In the genomic region with DNA sequence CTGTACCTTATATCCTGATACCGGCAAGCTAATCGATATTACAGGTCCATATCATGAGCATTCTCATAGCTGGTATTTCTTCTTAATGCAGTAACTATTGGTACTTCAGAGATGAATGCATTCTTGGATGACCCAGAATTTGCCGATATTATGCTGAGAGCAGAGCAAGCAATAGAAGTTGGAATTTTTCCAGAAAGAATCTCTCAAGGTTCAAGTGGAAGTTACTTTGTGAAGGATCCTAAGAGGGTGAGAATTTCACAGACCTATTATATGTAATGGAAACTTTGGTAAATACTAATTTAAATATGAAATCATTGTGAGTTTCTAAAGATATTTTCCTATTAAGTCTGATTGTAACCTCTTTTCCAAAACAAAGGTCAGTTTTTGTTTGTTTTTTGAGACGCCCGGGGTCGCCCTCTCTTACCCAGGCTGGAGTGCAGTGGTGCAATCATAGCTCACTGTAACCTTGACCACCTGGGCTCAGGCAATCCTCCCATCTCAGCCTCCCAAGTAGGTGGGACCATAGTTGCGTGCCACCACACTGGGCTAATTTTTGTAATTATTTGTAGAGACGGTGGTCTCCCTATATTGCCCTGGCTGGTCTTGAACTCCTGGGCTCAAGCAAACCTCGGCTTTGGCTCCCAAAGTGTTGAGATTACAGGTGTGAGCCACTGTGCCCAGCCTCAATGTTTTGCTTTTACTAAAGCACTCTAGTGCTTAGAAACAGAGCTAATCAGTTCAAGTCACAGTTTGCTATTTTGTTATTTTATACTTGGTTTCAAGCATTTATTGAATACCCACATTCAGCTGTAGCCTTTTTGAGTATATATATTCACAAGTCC, we compare ENCODE assay signal across 18 cellular contexts. TPM values are rescaled to one million over a fixed set of nuclear protein-coding genes. Genes with fewer than 3 reads are reported as not detected.
DNase-seq lines count a peak whose midpoint lies in the region; ATAC-seq, FAIRE-seq and TF ChIP-seq lines count a peak whose summit lies in the region.
"Had no signal": no experiment of that assay in that cellular context is flagged by ENCODE, and none has a peak within 500 bp of the region (broad histone marks: within the 10 kb centered on the region; RNA-seq: fewer than 3 reads in every experiment).

No MANE protein-coding gene starts in this region.

- H3K27ac ChIP-seq in parathyroid adenoma: no peak overlapping the region
- H3K27ac ChIP-seq in A673 (ENCODE audit: low read depth, low read length, poor library complexity, severe bottlenecking): no peak overlapping the region
- H3K27ac ChIP-seq in PC-3 (ENCODE audit: low read length): no peak overlapping the region
- H3K27ac ChIP-seq: esophagus muscularis mucosa had no signal

- H3K9ac ChIP-seq in parathyroid adenoma (no peak overlapping the region), PC-3 (ENCODE audit: low read length) (no peak overlapping the region)

- H3K4me2 ChIP-seq in parathyroid adenoma (ENCODE audit: low read length) (peak overlapping the region; percentile 9), PC-3 (ENCODE audit: low read length) (no peak overlapping the region)

- H3K4me3 ChIP-seq in bronchial epithelial cell (ENCODE audit: low read depth, low read length): no peak overlapping the region
- H3K4me3 ChIP-seq in parathyroid adenoma (ENCODE audit: low read depth, low read length): no peak overlapping the region
- H3K4me3 ChIP-seq in A673 (ENCODE audit: low read depth, low read length, poor library complexity, severe bottlenecking): no peak overlapping the region
- no peak overlapping the region for H3K4me3 ChIP-seq in PC-3 (ENCODE audit: low read length)
- H3K4me3 ChIP-seq: esophagus muscularis mucosa had no signal

- FAIRE-seq in bronchial epithelial cell (lab: Jason Lieb, UNC): peak; percentile 18
- FAIRE-seq: H1 had no signal

- POLR2A ChIA-PET in A673 (lab: Charles Lee; ENCODE audit: low non-redundant PET): no interaction called here
- POLR2A ChIA-PET in PC-3 (lab: Charles Lee; ENCODE audit: unreplicated experiment): interaction anchor here (1.0 kb wide), 1 partner anchor 60 kb away, joined by 4 read pairs; a partner anchor contains a TSS

- BruUV-seq in A673 (replicated peaks; lab: Mats Ljungman, UMichigan) (no TSS peak), PC-3 (replicated peaks; lab: Mats Ljungman, UMichigan) (no TSS peak)

- H3K9me2 ChIP-seq in PC-3 (replicated peaks; ENCODE audit: low read length): no peaks in the 10 kb centered on the region

- no peaks in the 10 kb centered on the region for H3K9me3 Mint-ChIP-seq in activated CD4-positive, alpha-beta T cell treated with anti-CD3 and anti-CD28 coated beads, Interleukin-2, amount 10 ng/mL, durations not matched to agents 24 days and 14 days
- H3K9me3 Mint-ChIP-seq: central memory CD8-positive, alpha-beta T cell had no signal

- H3K4me1 ChIP-seq in parathyroid adenoma: no peaks in the 10 kb centered on the region
- no peaks in the 10 kb centered on the region for H3K4me1 ChIP-seq in A673 (ENCODE audit: insufficient read depth, low read length, poor library complexity, severe bottlenecking)
- H3K4me1 ChIP-seq in PC-3 (ENCODE audit: insufficient read depth, low read length): no peaks in the 10 kb centered on the region

- H3K36me3 ChIP-seq in bronchial epithelial cell (ENCODE audit: control insufficient read depth, insufficient read depth, low read length) (no peaks in the 10 kb centered on the region), parathyroid adenoma (ENCODE audit: control insufficient read depth, insufficient read depth, low read length) (no peaks in the 10 kb centered on the region), A673 (ENCODE audit: insufficient read depth, low read length, poor library complexity, severe bottlenecking) (no peaks in the 10 kb centered on the region), PC-3 (ENCODE audit: low read depth, low read length) (no peaks in the 10 kb centered on the region)

- peaks cover 33% of the 10 kb centered on the region for H3K36me3 Mint-ChIP-seq in activated CD4-positive, alpha-beta T cell treated with anti-CD3 and anti-CD28 coated beads, Interleukin-2, amount 10 ng/mL, durations not matched to agents 24 days and 14 days (ENCODE audit: low read depth)

- H3K4me3 Mint-ChIP-seq in activated CD4-positive, alpha-beta T cell treated with anti-CD3 and anti-CD28 coated beads, Interleukin-2, amount 10 ng/mL, durations not matched to agents 24 days and 14 days: no peak overlapping the region
- H3K4me3 Mint-ChIP-seq: CD14-positive monocyte; central memory CD8-positive, alpha-beta T cell had no signal

- no peaks in the 10 kb centered on the region for H4K20me1 ChIP-seq in PC-3 (ENCODE audit: low read length)

- H3K27me3 ChIP-seq in bronchial epithelial cell (ENCODE audit: control insufficient read depth, insufficient read depth, low read length) (no peaks in the 10 kb centered on the region), parathyroid adenoma (ENCODE audit: control insufficient read depth, insufficient read depth, low read length) (no peaks in the 10 kb centered on the region), A673 (replicated peaks; ENCODE audit: insufficient read depth, low read depth, low read length, poor library complexity) (no peaks in the 10 kb centered on the region), PC-3 (ENCODE audit: low read length) (no peaks in the 10 kb centered on the region)
- H3K27me3 ChIP-seq: esophagus muscularis mucosa had no signal

- no peak overlapping the region for H2AFZ ChIP-seq in parathyroid adenoma
- H2AFZ ChIP-seq in PC-3 (ENCODE audit: low read length): no peak overlapping the region

- no peaks in the 10 kb centered on the region for H3K79me2 ChIP-seq in parathyroid adenoma
- peaks cover 23% of the 10 kb centered on the region for H3K79me2 ChIP-seq in PC-3 (ENCODE audit: low read length)

- H3K9me3 ChIP-seq in parathyroid adenoma (ENCODE audit: control insufficient read depth, low read length) (no peaks in the 10 kb centered on the region), A673 (ENCODE audit: low read depth, low read length, poor library complexity, severe bottlenecking) (no peaks in the 10 kb centered on the region), PC-3 (ENCODE audit: low read length) (no peaks in the 10 kb centered on the region)
- H3K9me3 ChIP-seq: esophagus muscularis mucosa had no signal

- TF ChIP-seq CTCF in bronchial epithelial cell (IDR thresholded peaks at IDR 0.05; ENCODE audit: insufficient read depth, low read length, severe bottlenecking): no peak
- TF ChIP-seq CTCF in parathyroid adenoma (IDR thresholded peaks at IDR 0.05): no peak
- TF ChIP-seq CTCF in A673 (conservative IDR thresholded peaks at IDR 0.05; ENCODE audit: low read depth, low read length): no peak
- TF ChIP-seq CTCF in PC-3 (conservative IDR thresholded peaks at IDR 0.05; ENCODE audit: low read depth, low read length): no peak

- H3K4me1 Mint-ChIP-seq in activated CD4-positive, alpha-beta T cell treated with anti-CD3 and anti-CD28 coated beads, Interleukin-2, amount 10 ng/mL, durations not matched to agents 24 days and 14 days: peaks cover 30% of the 10 kb centered on the region

- peak; percentile 50 for DNase-seq in activated CD4-positive, alpha-beta T cell treated with anti-CD3 and anti-CD28 coated beads, Interleukin-2, amount 10 ng/mL, durations not matched to agents 24 days and 14 days
- no peak for DNase-seq in activated CD4-positive, alpha-beta T cell treated with anti-CD3 and anti-CD28 coated beads for 48 hours
- DNase-seq in bronchial epithelial cell (ENCODE audit: low read depth): no peak
- DNase-seq in Right ventricle myocardium superior: no peak
- DNase-seq in A673 (ENCODE audit: low spot score): no peak
- DNase-seq in PC-3: no peak
- DNase-seq: aorta; DMS153; effector CD4-positive, alpha-beta T cell; NCI-H1694; stimulated activated CD8-positive, alpha-beta memory T cell treated with anti-CD3 and anti-CD28 coated beads, Interleukin-4, amount 100 ng/mL, for 48 hours had no signal

- peak; percentile 33 for ATAC-seq in HG02852 (IDR thresholded peaks at IDR 0.05; ENCODE audit: unreplicated experiment)
- no peak for ATAC-seq in Right ventricle myocardium superior (ENCODE audit: poor library complexity)
- ATAC-seq in PC-3: no peak
- ATAC-seq: Right ventricle myocardium inferior had no signal

- H3K27ac Mint-ChIP-seq in activated CD4-positive, alpha-beta T cell treated with anti-CD3 and anti-CD28 coated beads, Interleukin-2, amount 10 ng/mL, durations not matched to agents 24 days and 14 days: peak overlapping the region; percentile 53

- intact Hi-C loops in activated CD4-positive, alpha-beta T cell treated with anti-CD3 and anti-CD28 coated beads, Interleukin-2, amount 10 ng/mL, durations not matched to agents 24 days and 14 days (cut with micrococcal nuclease): loop anchor here (1.0 to 2.0 kb wide), 2 partner anchors 10 to 18 kb away; a partner anchor contains a TSS
- intact Hi-C loops in Right ventricle myocardium superior (cut with DNase I): no loop called here
- intact Hi-C loops in A673 (cut with micrococcal nuclease; ENCODE audit: unreplicated experiment): no loop called here
- intact Hi-C loops in PC-3 (cut with micrococcal nuclease): no loop called here

- no peaks in the 10 kb centered on the region for H3K27me3 Mint-ChIP-seq in activated CD4-positive, alpha-beta T cell treated with anti-CD3 and anti-CD28 coated beads, Interleukin-2, amount 10 ng/mL, durations not matched to agents 24 days and 14 days
- H3K27me3 Mint-ChIP-seq: central memory CD8-positive, alpha-beta T cell had no signal

- CTCF ChIA-PET in A673 (lab: Charles Lee): no interaction called here
- CTCF ChIA-PET in PC-3 (lab: Charles Lee): no interaction called here

- H3F3A ChIP-seq in PC-3 (ENCODE audit: low read length, unreplicated experiment): no peaks in the 10 kb centered on the region

RNA-seq across cellular contexts. Expression of a gene that starts 18.6 kb away (rescaled TPM):
- 32.8 and 34.2 TPM in 2 replicates for total RNA-seq in activated CD4-positive, alpha-beta T cell treated with anti-CD3 and anti-CD28 coated beads, Interleukin-2, amount 10 ng/mL, durations not matched to agents 24 days and 14 days
- total RNA-seq in bronchial epithelial cell (14.5 and 15.7 TPM in 2 replicates), Right ventricle myocardium superior (1.9 TPM), A673 (2021) (13.3 and 15.6 TPM in 2 replicates), PC-3 (2014; rRNA removed) (13.3 and 18.1 TPM in 2 replicates)
